11 cellular contexts compared by ENCODE assay signal in the genomic region with DNA sequence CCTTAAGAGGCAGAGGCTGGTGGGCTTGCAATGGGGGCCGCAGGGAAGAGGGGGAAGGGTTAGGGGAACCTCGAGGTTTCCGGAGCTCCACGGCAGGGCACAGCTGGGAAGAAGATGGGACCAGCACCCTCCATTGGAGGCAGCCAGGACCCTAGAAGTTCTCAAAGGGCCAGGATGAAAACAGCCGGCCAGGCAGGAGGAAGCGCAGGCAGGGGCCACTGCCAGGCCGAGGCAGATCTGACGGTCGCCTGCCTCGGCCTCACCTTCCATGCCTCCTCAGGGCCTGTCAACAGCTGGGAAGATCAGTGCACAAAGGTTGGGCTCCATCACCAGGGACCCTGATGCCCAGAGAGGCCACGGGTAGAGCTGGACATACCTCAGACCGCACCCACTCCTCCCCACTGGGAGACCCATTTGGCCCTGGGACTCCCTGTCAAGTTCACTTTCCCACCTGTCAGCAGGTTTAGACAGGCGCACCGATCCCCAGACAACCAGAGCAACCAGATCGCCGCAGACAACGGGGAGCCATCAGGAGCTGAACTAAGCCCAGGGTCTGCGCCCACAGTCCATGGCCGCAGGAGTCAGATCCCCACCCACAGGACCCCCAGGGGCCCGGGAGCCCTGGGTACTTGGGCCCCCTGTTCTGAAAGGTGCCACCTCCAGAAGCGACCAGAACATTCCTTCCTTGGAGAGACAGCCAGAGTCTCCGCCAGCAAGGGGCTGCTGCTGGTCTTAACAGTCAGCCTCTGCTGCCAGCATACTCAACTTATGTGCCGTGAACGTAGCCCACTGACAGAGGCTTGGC. TPM values are rescaled to one million over a fixed set of nuclear protein-coding genes. Genes with fewer than 3 reads are reported as not detected.
DNase-seq lines count a peak whose midpoint lies in the region; TF ChIP-seq lines count a peak whose summit lies in the region.
"Had no signal": no experiment of that assay in that cellular context is flagged by ENCODE, and none has a peak within 500 bp of the region (broad histone marks: within the 10 kb centered on the region; RNA-seq: fewer than 3 reads in every experiment).

No MANE protein-coding gene starts in this region.

- H3K4me3 ChIP-seq in DOHH2 (ENCODE audit: low read length) (peak overlapping the region; percentile 84), Peyer's patch (no peak overlapping the region), osteoblast (ENCODE audit: insufficient read depth, low read length) (no peak overlapping the region)
- H3K4me3 ChIP-seq: SJSA1 had no signal

- H3K27me3 ChIP-seq in DOHH2 (ENCODE audit: control insufficient read depth, low read length) (peaks cover 21% of the 10 kb centered on the region), Peyer's patch (no peaks in the 10 kb centered on the region), osteoblast (ENCODE audit: insufficient read depth, low read length) (no peaks in the 10 kb centered on the region)
- H3K27me3 ChIP-seq: SJSA1 had no signal

- H4K20me1 ChIP-seq in DOHH2 (ENCODE audit: control insufficient read depth, insufficient read depth, low read depth, low read length) (no peaks in the 10 kb centered on the region), osteoblast (ENCODE audit: insufficient read depth, low read length) (no peaks in the 10 kb centered on the region)

- H2AFZ ChIP-seq in osteoblast (ENCODE audit: low read length) = no peak overlapping the region

- TF ChIP-seq POLR2A in Peyer's patch (IDR thresholded peaks at IDR 0.05) = no peak

- TF ChIP-seq CTCF in DOHH2 (IDR thresholded peaks at IDR 0.05; ENCODE audit: low read depth, low read length, poor library complexity, severe bottlenecking) (no peak), Peyer's patch (IDR thresholded peaks at IDR 0.05) (no peak), osteoblast (IDR thresholded peaks at IDR 0.05; ENCODE audit: extremely low read depth, low read depth, low read length) (no peak)

- no peaks in the 10 kb centered on the region for H3K9me2 ChIP-seq in DOHH2 (replicated peaks; ENCODE audit: control insufficient read depth, low read length)

- H3K36me3 ChIP-seq in DOHH2 (ENCODE audit: control insufficient read depth, low read length) = peaks cover 42% of the 10 kb centered on the region
- H3K36me3 ChIP-seq in Peyer's patch = no peaks in the 10 kb centered on the region
- no peaks in the 10 kb centered on the region for H3K36me3 ChIP-seq in osteoblast (ENCODE audit: insufficient read depth, low read length)

- H3K4me1 ChIP-seq in DOHH2 (ENCODE audit: control insufficient read depth, low read length) (peaks cover 18% of the 10 kb centered on the region), Peyer's patch (peaks cover 0 to 30% (median 14%) of the 10 kb centered on the region in 4 donors), osteoblast (ENCODE audit: insufficient read depth, low read length) (no peaks in the 10 kb centered on the region)

- no peaks in the 10 kb centered on the region for H3F3A ChIP-seq in DOHH2 (ENCODE audit: control insufficient read depth, insufficient read depth)

- peak in 2 of 3 donors; percentile 41 to 43 for DNase-seq in Peyer's patch
- peak; percentile 42 for DNase-seq in ecto neural progenitor cell (ENCODE audit: low spot score)
- DNase-seq in osteoblast (ENCODE audit: insufficient read length, low spot score, missing footprints) = peak; percentile 89
- no peak for DNase-seq in NCI-H1105 treated with DMSO at 0.1 percent for 48 hours (lab: John Stamatoyannopoulos, UW)
- DNase-seq in SHP77 treated with DMSO at 0.1 percent for 48 hours (lab: John Stamatoyannopoulos, UW) = no peak
- DNase-seq in NK-92 treated with Interleukin-12 subunit alpha and Interleukin-12 subunit beta, amount 100 ng/mL, for 24 hours (lab: John Stamatoyannopoulos, UW) = no peak
- DNase-seq in SIG-M5 (lab: John Stamatoyannopoulos, UW) = no peak
- DNase-seq: NCI-H1417; stimulated activated CD4-positive, alpha-beta T cell treated with anti-CD3 and anti-CD28 coated beads, Interleukin-2, amount 100 ng/mL, for 24 hours had no signal

- H3K27ac ChIP-seq in DOHH2 (ENCODE audit: low read depth, low read length) (no peak overlapping the region), Peyer's patch (peak overlapping the region in 2 of 4 donors; percentile 58 to 82), osteoblast (ENCODE audit: low read depth, low read length) (no peak overlapping the region)
- H3K27ac ChIP-seq: SJSA1 had no signal

- peaks cover 63% of the 10 kb centered on the region for H3K79me2 ChIP-seq in DOHH2 (ENCODE audit: control insufficient read depth, low read length)
- H3K79me2 ChIP-seq in osteoblast (ENCODE audit: insufficient read depth, low read length) = no peaks in the 10 kb centered on the region

- H3K4me2 ChIP-seq in DOHH2 (ENCODE audit: low read length) = peak overlapping the region; percentile 94
- H3K4me2 ChIP-seq in osteoblast (ENCODE audit: insufficient read depth, low read length) = no peak overlapping the region

- H3K9me3 ChIP-seq in DOHH2 (ENCODE audit: control insufficient read depth, insufficient read depth, low read length) (no peaks in the 10 kb centered on the region), Peyer's patch (no peaks in the 10 kb centered on the region), osteoblast (ENCODE audit: low read depth, low read length) (no peaks in the 10 kb centered on the region)
- H3K9me3 ChIP-seq: SJSA1 had no signal

RNA-seq across cellular contexts. Expression of a gene that starts 2.2 kb away (rescaled TPM):
- total RNA-seq in Peyer's patch = 10 to 100 TPM; 10.7 to 70.8 (median 30.5) TPM
- total RNA-seq in osteoblast = 2.9 and 3.2 TPM in 2 replicates

Comparison
In these comparisons a context has a peak if more than half of its experiments do, and no peak if none do; other contexts are left out.
1. DNase-seq: peak in Peyer's patch (2 of 3), ecto neural progenitor cell (single experiment) and osteoblast (single experiment); none in NCI-H1105 treated with DMSO at 0.1 percent for 48 hours (single experiment), SHP77 treated with DMSO at 0.1 percent for 48 hours (single experiment), NK-92 treated with Interleukin-12 subunit alpha and Interleukin-12 subunit beta, amount 100 ng/mL, for 24 hours (single experiment) and SIG-M5 (single experiment).